ENCODE assay signal across 9 cellular contexts in the genomic region with DNA sequence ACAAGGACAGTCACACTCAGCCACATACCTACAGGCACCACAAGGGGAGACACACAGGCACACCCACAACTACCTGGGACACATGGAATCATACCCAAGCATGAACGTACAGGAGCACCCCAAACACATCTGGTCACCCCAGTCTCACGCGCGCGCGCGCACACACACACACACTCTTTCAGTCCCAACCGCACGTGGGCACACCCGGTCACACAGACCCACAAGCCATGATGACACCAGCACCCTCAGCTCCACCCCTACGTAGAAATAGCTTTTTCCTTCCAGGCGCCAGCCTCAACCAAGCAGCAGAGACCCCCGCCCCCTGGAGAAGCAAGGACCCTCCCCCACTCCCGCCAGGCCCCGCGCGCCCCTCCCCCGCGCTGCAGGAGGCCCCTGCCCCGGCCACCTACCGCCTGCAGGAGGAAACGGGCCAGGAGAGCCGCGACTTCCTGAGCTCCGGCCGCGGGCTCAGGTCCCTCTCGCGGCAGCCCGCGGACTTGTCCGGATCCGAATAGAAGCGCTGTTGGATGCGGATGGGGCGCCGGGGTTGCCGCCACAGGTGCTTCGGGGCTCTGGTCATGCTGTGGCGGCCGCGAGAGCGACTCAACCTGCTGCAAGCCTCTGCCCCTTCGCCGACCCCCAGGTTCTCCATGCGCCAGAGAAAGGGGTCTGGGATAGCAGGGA. TPM values are rescaled to one million over a fixed set of nuclear protein-coding genes. Genes with fewer than 3 reads are reported as not detected.
A peak's percentile ranks its signal among the peaks of the same experiment; 100 is the strongest.
DNase-seq lines count a peak whose midpoint lies in the region; ATAC-seq and TF ChIP-seq lines count a peak whose summit lies in the region.
"Had no signal": no experiment of that assay in that cellular context is flagged by ENCODE, and none has a peak within 500 bp of the region (broad histone marks: within the 10 kb centered on the region; RNA-seq: fewer than 3 reads in every experiment).

No MANE protein-coding gene starts in this region.

- H3K27me3 Mint-ChIP-seq in endodermal cell (ENCODE audit: insufficient read depth): peaks cover 43% of the 10 kb centered on the region

- intact Hi-C loops in heart left ventricle (cut with DNase I): no loop called here

- H3K9me3 ChIP-seq in endodermal cell (ENCODE audit: control insufficient read depth, low read length) (no peaks in the 10 kb centered on the region), heart left ventricle (peaks cover 0 to 12% (median 3%) of the 10 kb centered on the region in 12 donors)

- H3K27ac Mint-ChIP-seq in activated naive CD4-positive, alpha-beta T cell treated with anti-CD3 and anti-CD28 coated beads, Interleukin-2, amount 50 U/mL, for 72 hours: no peak overlapping the region
- peak overlapping the region; percentile 86 for H3K27ac Mint-ChIP-seq in endodermal cell

- H3K9ac ChIP-seq in endodermal cell (ENCODE audit: extremely low read depth, low read length, poor library complexity, severe bottlenecking): no peak overlapping the region

- DNase-seq in activated naive CD4-positive, alpha-beta T cell treated with anti-CD3 and anti-CD28 coated beads, Interleukin-2, amount 50 U/mL, for 72 hours (ENCODE audit: low spot score in 2 of 2): no peak
- DNase-seq in activated naive CD4-positive, alpha-beta T cell treated with Interleukin-2 at 50 U/mL for 16 hours: no peak
- DNase-seq in NCI-H510A treated with DMSO at 0.1 percent for 48 hours (lab: John Stamatoyannopoulos, UW): peak; percentile 79
- peak; percentile 93 for DNase-seq in endodermal cell
- DNase-seq in stimulated activated CD8-positive, alpha-beta memory T cell treated with anti-CD3 and anti-CD28 coated beads, Interleukin-4, amount 100 ng/mL, for 48 hours: peak; percentile 43
- DNase-seq in cortex of kidney (lab: John Stamatoyannopoulos, UW): no peak
- no peak for DNase-seq in activated CD4-positive, CD25-positive, alpha-beta regulatory T cell treated with anti-CD3 and anti-CD28 coated beads, Interleukin-2, amount 50 U/mL, for 72 hours
- no peak for DNase-seq in heart left ventricle

- H3K36me3 ChIP-seq in endodermal cell (ENCODE audit: control insufficient read depth, insufficient read depth, low read length): no peaks in the 10 kb centered on the region
- H3K36me3 ChIP-seq in heart left ventricle: no peaks in the 10 kb centered on the region

- peak overlapping the region; percentile 77 for H3K4me3 ChIP-seq in endodermal cell (ENCODE audit: low read length)
- H3K4me3 ChIP-seq in heart left ventricle: no peak overlapping the region

- 1 to 3% methylated on average over 20 to 46 of the region's 46 CpGs for WGBS in endodermal cell (ENCODE audit: insufficient coverage in 1 of 2, insufficient read length in 1 of 2), 2 experiments
- WGBS in heart left ventricle, 4 donors: 2 to 11% (median 4%) methylated on average over 13 to 46 of the region's 46 CpGs

- no peak for TF ChIP-seq POLR2A in heart left ventricle (IDR thresholded peaks at IDR 0.05)

- peaks cover 7% of the 10 kb centered on the region in 2 donors for H3K36me3 Mint-ChIP-seq in activated naive CD4-positive, alpha-beta T cell treated with anti-CD3 and anti-CD28 coated beads, Interleukin-2, amount 50 U/mL, for 72 hours
- no peaks in the 10 kb centered on the region for H3K36me3 Mint-ChIP-seq in endodermal cell (ENCODE audit: low read depth)

- H3K27ac ChIP-seq in endodermal cell (ENCODE audit: low read depth, low read length): no peak overlapping the region
- no peak overlapping the region for H3K27ac ChIP-seq in heart left ventricle

- H3K9me3 Mint-ChIP-seq in activated naive CD4-positive, alpha-beta T cell treated with anti-CD3 and anti-CD28 coated beads, Interleukin-2, amount 50 U/mL, for 72 hours: peaks cover 0 to 6% of the 10 kb centered on the region in 2 donors
- H3K9me3 Mint-ChIP-seq in endodermal cell: no peaks in the 10 kb centered on the region

- peaks cover 6% of the 10 kb centered on the region for H3K4me1 Mint-ChIP-seq in endodermal cell

- H3K27me3 ChIP-seq in endodermal cell (ENCODE audit: control insufficient read depth, insufficient read depth, low read length, poor library complexity, severe bottlenecking) (peaks cover 25% of the 10 kb centered on the region), heart left ventricle (peaks cover 2 to 70% (median 24%) of the 10 kb centered on the region in 9 donors)

- ATAC-seq in activated naive CD4-positive, alpha-beta T cell treated with anti-CD3 and anti-CD28 coated beads, Interleukin-2, amount 50 U/mL, for 72 hours: peak; percentile 11 to 39
- no peak for ATAC-seq in heart left ventricle

- TF ChIP-seq CTCF in endodermal cell (conservative IDR thresholded peaks at IDR 0.05): peak; percentile 73
- no peak for TF ChIP-seq CTCF in heart left ventricle (IDR thresholded peaks at IDR 0.05)

- H3K4me1 ChIP-seq in endodermal cell (ENCODE audit: control insufficient read depth, insufficient read depth, low read length) (no peaks in the 10 kb centered on the region), heart left ventricle (peaks cover 0 to 23% (median 5%) of the 10 kb centered on the region in 12 donors)

- H3K4me3 Mint-ChIP-seq in endodermal cell: peak overlapping the region; percentile 57

RNA-seq across cellular contexts. Expression of gene PDE4C, which starts 6.4 kb away (rescaled TPM):
- 1 to 10 TPM in 1 of 2 donors, under 1 TPM in 1; 0.12 to 1.0 TPM for total RNA-seq in activated naive CD4-positive, alpha-beta T cell treated with anti-CD3 and anti-CD28 coated beads, Interleukin-2, amount 50 U/mL, for 72 hours
- total RNA-seq in endodermal cell: 1 to 10 TPM; 1.1 to 2.4 TPM
- 0.93 TPM for polyA plus RNA-seq in endodermal cell (2013, experiment 1 of 2)
- polyA plus RNA-seq in endodermal cell (2013, experiment 2 of 2): 1.1 TPM
- 1 to 10 TPM in 5 of 9 donors, under 1 TPM in 3, not detected in 1; 0.16 to 3.6 (median 1.1) TPM for total RNA-seq in heart left ventricle
- polyA plus RNA-seq in heart left ventricle: 1 to 10 TPM in 1 of 2 donors, under 1 TPM in 1; 0.82 to 4.6 TPM

RNA-seq across cellular contexts. Expression of gene RAB3A, which starts 28.8 kb away (rescaled TPM):
- 1 to 10 TPM; 8.9 to 9.8 TPM for total RNA-seq in activated naive CD4-positive, alpha-beta T cell treated with anti-CD3 and anti-CD28 coated beads, Interleukin-2, amount 50 U/mL, for 72 hours
- total RNA-seq in endodermal cell: 1 to 10 TPM; 3.6 to 3.9 TPM
- polyA plus RNA-seq in endodermal cell (2013, experiment 1 of 2): 13.9 TPM
- polyA plus RNA-seq in endodermal cell (2013, experiment 2 of 2): 13.6 TPM
- total RNA-seq in heart left ventricle: 10 to 100 TPM in 8 of 9 donors, 1 to 10 TPM in 1; 6.9 to 39.2 (median 31.5) TPM
- 10 to 100 TPM; 17.2 to 20.1 TPM for polyA plus RNA-seq in heart left ventricle

RNA-seq across cellular contexts. Expression of gene MPV17L2, which starts 39.7 kb away (rescaled TPM):
- total RNA-seq in activated naive CD4-positive, alpha-beta T cell treated with anti-CD3 and anti-CD28 coated beads, Interleukin-2, amount 50 U/mL, for 72 hours: 10 to 100 TPM in 1 of 2 donors, 1 to 10 TPM in 1; 5.4 to 14.0 TPM
- total RNA-seq in endodermal cell: 10 to 100 TPM; 20.9 to 21.8 TPM
- polyA plus RNA-seq in endodermal cell (2013, experiment 1 of 2): 21.9 TPM
- 18.8 TPM for polyA plus RNA-seq in endodermal cell (2013, experiment 2 of 2)
- 10 to 100 TPM; 10.6 to 37.4 (median 14.8) TPM for total RNA-seq in heart left ventricle
- 10 to 100 TPM; 24.7 to 59.3 TPM for polyA plus RNA-seq in heart left ventricle

RNA-seq across cellular contexts. Expression of gene IQCN, which starts 41.6 kb away (rescaled TPM):
- total RNA-seq in activated naive CD4-positive, alpha-beta T cell treated with anti-CD3 and anti-CD28 coated beads, Interleukin-2, amount 50 U/mL, for 72 hours: 1 to 10 TPM in 1 of 2 donors, under 1 TPM in 1; 0.45 to 1.5 TPM
- total RNA-seq in endodermal cell: 1 to 10 TPM; 2.4 to 3.3 TPM
- 3.2 TPM for polyA plus RNA-seq in endodermal cell (2013, experiment 1 of 2)
- 2.7 TPM for polyA plus RNA-seq in endodermal cell (2013, experiment 2 of 2)
- total RNA-seq in heart left ventricle: 1 to 10 TPM in 4 of 9 donors, under 1 TPM in 5; 0.24 to 2.4 (median 0.75) TPM
- polyA plus RNA-seq in heart left ventricle: 1 to 10 TPM in 1 of 2 donors, under 1 TPM in 1; 0.28 to 2.8 TPM
- total RNA-seq: bronchial epithelial cell had no signal

RNA-seq across cellular contexts. Expression of gene JUND, which starts 48.7 kb away (rescaled TPM):
- 100 to 1,000 TPM; 213 to 255 TPM for total RNA-seq in activated naive CD4-positive, alpha-beta T cell treated with anti-CD3 and anti-CD28 coated beads, Interleukin-2, amount 50 U/mL, for 72 hours
- total RNA-seq in endodermal cell: 100 to 1,000 TPM; 112 to 148 TPM
- 255 TPM for polyA plus RNA-seq in endodermal cell (2013, experiment 1 of 2)
- polyA plus RNA-seq in endodermal cell (2013, experiment 2 of 2): 262 TPM
- 100 to 1,000 TPM in 7 of 9 donors, 10 to 100 TPM in 2; 80.2 to 352 (median 137) TPM for total RNA-seq in heart left ventricle
- 100 to 1,000 TPM; 114 to 236 TPM for polyA plus RNA-seq in heart left ventricle

Comparison
In these comparisons a context has a peak if more than half of its experiments do, and no peak if none do; other contexts are left out.
1. ATAC-seq: peak in activated naive CD4-positive, alpha-beta T cell treated with anti-CD3 and anti-CD28 coated beads, Interleukin-2, amount 50 U/mL, for 72 hours (2 of 2); none in heart left ventricle (0 of 4).
2. DNase-seq: peak in NCI-H510A treated with DMSO at 0.1 percent for 48 hours (single experiment), endodermal cell (single experiment) and stimulated activated CD8-positive, alpha-beta memory T cell treated with anti-CD3 and anti-CD28 coated beads, Interleukin-4, amount 100 ng/mL, for 48 hours (single experiment); none in activated naive CD4-positive, alpha-beta T cell treated with anti-CD3 and anti-CD28 coated beads, Interleukin-2, amount 50 U/mL, for 72 hours (0 of 2), activated naive CD4-positive, alpha-beta T cell treated with Interleukin-2 at 50 U/mL for 16 hours (single experiment), cortex of kidney (single experiment), activated CD4-positive, CD25-positive, alpha-beta regulatory T cell treated with anti-CD3 and anti-CD28 coated beads, Interleukin-2, amount 50 U/mL, for 72 hours (single experiment) and heart left ventricle (0 of 5).